8 cellular contexts compared by ENCODE assay signal in the genomic region with DNA sequence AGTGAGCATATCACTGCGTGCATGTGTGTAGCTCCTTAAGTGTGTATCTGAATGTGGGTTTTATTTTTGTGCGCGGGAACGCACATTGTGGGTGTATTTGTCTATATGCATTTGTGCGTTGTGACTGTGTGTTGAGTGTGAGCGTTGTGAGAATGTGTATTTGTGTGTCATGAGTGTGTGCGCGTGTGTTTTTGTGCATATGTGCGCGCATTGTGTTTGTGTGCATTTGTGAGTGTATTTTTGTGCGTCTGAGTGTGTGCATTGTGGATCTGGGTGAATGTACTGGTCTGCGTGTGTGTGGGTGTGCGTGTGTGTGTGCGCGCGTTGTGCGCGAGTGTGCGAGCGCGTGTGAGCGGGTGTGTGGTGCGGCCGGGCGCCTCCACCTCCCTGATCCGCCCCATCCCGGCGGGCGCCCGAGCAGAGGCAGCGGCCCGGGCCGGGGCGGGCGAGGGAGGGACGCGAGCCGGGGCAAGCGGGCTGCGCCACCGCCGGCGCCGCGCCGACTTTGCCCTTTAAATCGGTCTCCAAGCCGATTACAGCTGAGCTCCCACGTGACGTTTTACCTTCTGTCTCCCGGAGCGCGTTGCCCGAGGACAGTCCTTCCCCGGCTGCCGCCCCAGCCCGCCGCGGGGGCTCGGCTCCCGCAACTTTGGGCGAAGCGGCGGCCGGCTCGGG. TPM values are rescaled to one million over a fixed set of nuclear protein-coding genes. Genes with fewer than 3 reads are reported as not detected.
DNase-seq lines count a peak whose midpoint lies in the region; ATAC-seq and TF ChIP-seq lines count a peak whose summit lies in the region.

A gene with protein sequence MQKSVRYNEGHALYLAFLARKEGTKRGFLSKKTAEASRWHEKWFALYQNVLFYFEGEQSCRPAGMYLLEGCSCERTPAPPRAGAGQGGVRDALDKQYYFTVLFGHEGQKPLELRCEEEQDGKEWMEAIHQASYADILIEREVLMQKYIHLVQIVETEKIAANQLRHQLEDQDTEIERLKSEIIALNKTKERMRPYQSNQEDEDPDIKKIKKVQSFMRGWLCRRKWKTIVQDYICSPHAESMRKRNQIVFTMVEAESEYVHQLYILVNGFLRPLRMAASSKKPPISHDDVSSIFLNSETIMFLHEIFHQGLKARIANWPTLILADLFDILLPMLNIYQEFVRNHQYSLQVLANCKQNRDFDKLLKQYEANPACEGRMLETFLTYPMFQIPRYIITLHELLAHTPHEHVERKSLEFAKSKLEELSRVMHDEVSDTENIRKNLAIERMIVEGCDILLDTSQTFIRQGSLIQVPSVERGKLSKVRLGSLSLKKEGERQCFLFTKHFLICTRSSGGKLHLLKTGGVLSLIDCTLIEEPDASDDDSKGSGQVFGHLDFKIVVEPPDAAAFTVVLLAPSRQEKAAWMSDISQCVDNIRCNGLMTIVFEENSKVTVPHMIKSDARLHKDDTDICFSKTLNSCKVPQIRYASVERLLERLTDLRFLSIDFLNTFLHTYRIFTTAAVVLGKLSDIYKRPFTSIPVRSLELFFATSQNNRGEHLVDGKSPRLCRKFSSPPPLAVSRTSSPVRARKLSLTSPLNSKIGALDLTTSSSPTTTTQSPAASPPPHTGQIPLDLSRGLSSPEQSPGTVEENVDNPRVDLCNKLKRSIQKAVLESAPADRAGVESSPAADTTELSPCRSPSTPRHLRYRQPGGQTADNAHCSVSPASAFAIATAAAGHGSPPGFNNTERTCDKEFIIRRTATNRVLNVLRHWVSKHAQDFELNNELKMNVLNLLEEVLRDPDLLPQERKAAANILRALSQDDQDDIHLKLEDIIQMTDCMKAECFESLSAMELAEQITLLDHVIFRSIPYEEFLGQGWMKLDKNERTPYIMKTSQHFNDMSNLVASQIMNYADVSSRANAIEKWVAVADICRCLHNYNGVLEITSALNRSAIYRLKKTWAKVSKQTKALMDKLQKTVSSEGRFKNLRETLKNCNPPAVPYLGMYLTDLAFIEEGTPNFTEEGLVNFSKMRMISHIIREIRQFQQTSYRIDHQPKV (N-terminal part only) (plus strand): TSS at position 596 of the 675 bp plus-strand sequence. CDS start 376 bp downstream, outside the sequence.

- no peak for TF ChIP-seq POLR2A in suprapubic skin (IDR thresholded peaks at IDR 0.05)

- no peak for TF ChIP-seq CTCF in BJ (IDR thresholded peaks at IDR 0.05; ENCODE audit: insufficient read depth, low read depth, low read length)
- no peak for TF ChIP-seq CTCF in fibroblast of villous mesenchyme (IDR thresholded peaks at IDR 0.05; ENCODE audit: insufficient read depth, low read depth, low read length)
- TF ChIP-seq CTCF in neural crest cell (conservative IDR thresholded peaks at IDR 0.05), result no peak
- no peak for TF ChIP-seq CTCF in suprapubic skin (IDR thresholded peaks at IDR 0.05)

- no peaks in the 10 kb centered on the region for H3K36me3 ChIP-seq in BJ (ENCODE audit: control insufficient read depth, insufficient read depth, low read length)
- H3K36me3 ChIP-seq in suprapubic skin, result no peaks in the 10 kb centered on the region

- peak within 1 kb of the TSS; percentile 78 for H3K4me3 Mint-ChIP-seq in neural crest cell

- CTCF ChIA-PET in BJ (lab: Yijun Ruan, JAX), result no interaction called here

- H3K36me3 Mint-ChIP-seq in neural crest cell (ENCODE audit: low read depth), result peaks cover 5% of the 10 kb centered on the region

- peaks cover 18% of the 10 kb centered on the region for H3K4me1 Mint-ChIP-seq in neural crest cell

- H3K27me3 ChIP-seq in BJ (ENCODE audit: control insufficient read depth, insufficient read depth, low read length), result peaks cover 12% of the 10 kb centered on the region
- peaks cover 60% of the 10 kb centered on the region for H3K27me3 ChIP-seq in suprapubic skin

- no peak for ATAC-seq in GM21447 (IDR thresholded peaks at IDR 0.05; ENCODE audit: unreplicated experiment)

- DNase-seq in BJ (ENCODE audit: low read depth) (no peak), NCI-H82 (lab: John Stamatoyannopoulos, UW) (peak; percentile 93), fibroblast of villous mesenchyme (ENCODE audit: low read depth) (peak; percentile 62), neural crest cell (ENCODE audit: low read depth, low spot score) (peak; percentile 25), suprapubic skin (ENCODE audit: low spot score in 2 of 2) (no peak), cerebellar nuclear complex (lab: John Stamatoyannopoulos, UW) (no peak)
- DNase-seq in activated effector memory CD4-positive, alpha-beta T cell treated with Interleukin-2 at 50 U/mL for 16 hours, result peak; percentile 35

- TF ChIP-seq EP300 in suprapubic skin (IDR thresholded peaks at IDR 0.05), result no peak

- H3K27ac Mint-ChIP-seq in neural crest cell (ENCODE audit: unreplicated experiment), result peak within 1 kb of the TSS; percentile 52

- 36% methylated on average over 24 of the region's 66 CpGs for WGBS in suprapubic skin

- no peaks in the 10 kb centered on the region for H3K9me3 Mint-ChIP-seq in neural crest cell

- peaks cover 15% of the 10 kb centered on the region for H3K4me1 ChIP-seq in suprapubic skin

- H3K4me3 ChIP-seq in BJ (ENCODE audit: low read depth, low read length) (peak within 1 kb of the TSS; percentile 50), fibroblast of villous mesenchyme (ENCODE audit: low read depth, low read length) (peak within 1 kb of the TSS; percentile 80), suprapubic skin (peak within 1 kb of the TSS; percentile 54)

- H3K9me3 ChIP-seq in suprapubic skin, result no peaks in the 10 kb centered on the region

- POLR2A ChIA-PET in BJ (lab: Charles Lee), result interaction anchor here (0.6 kb wide), 1 partner anchor 705 kb away, joined by 3 read pairs; no protein-coding TSS in a partner anchor

- peaks cover 94% of the 10 kb centered on the region for H3K27me3 Mint-ChIP-seq in neural crest cell (ENCODE audit: low read depth)

- H3K27ac ChIP-seq in suprapubic skin, result peak within 1 kb of the TSS; percentile 44

RNA-seq across cellular contexts. Expression of the gene that starts here (rescaled TPM):
- polyA plus RNA-seq in BJ (2011; rRNA removed), result 0.85 and 1.3 TPM in 2 replicates
- polyA minus RNA-seq in BJ (2011; rRNA and poly(A)+ RNA removed), result 1.7 and 1.9 TPM in 2 replicates
- total RNA-seq in fibroblast of villous mesenchyme, result 3.9 and 9.0 TPM in 2 replicates
- 0.14 and 0.19 TPM in 2 replicates for total RNA-seq in neural crest cell
- total RNA-seq in suprapubic skin, result 1 to 10 TPM; 1.8 to 4.1 (median 2.5) TPM

Comparison
In these comparisons a context has a peak if more than half of its experiments do, and no peak if none do; other contexts are left out.
1. Peak in DNase-seq in neural crest cell; RNA of the gene not detected or under 1 TPM.
2. DNase-seq: peak in NCI-H82 (single experiment), activated effector memory CD4-positive, alpha-beta T cell treated with Interleukin-2 at 50 U/mL for 16 hours (single experiment) and fibroblast of villous mesenchyme (single experiment); none in BJ (single experiment), suprapubic skin (0 of 2) and cerebellar nuclear complex (0 of 2).
3. Peak in every context shown above with its lines, with median percentiles within 50 percentile points of each other: H3K4me3 ChIP-seq.